ENCODE assay signal across 23 cellular contexts in the genomic region with DNA sequence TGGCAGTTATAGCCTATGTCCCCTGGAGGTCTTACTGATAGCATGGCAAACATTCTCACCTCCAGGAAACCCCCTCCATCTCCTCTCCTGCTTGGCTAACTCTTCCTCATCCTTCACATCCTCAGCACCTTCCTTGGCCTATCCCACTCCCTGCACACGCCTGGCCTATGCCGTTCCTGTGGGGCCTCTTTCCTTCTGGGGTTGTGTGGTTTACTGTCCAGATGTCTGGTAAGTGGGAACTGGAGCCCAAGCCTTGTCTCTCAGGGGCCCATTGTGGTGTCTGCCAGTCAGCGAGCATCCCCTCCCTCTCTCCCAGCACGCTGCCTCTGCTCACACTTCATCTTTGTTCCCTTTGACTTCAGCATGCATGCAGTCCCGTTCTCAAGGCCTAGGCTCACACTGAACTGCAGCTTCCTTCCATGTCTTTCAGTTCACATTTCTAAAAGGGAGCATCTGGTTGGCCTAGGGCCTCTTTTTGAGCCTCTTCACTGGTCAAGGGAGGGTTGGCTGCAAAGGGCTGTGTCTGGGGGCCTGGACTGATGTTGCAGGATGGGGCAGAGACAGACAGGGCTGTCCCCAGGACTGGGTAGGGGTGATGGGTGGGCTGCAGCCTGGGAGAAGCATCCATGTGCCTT. TPM values are rescaled to one million over a fixed set of nuclear protein-coding genes. Genes with fewer than 3 reads are reported as not detected.
DNase-seq lines count a peak whose midpoint lies in the region; ATAC-seq and TF ChIP-seq lines count a peak whose summit lies in the region.
"Had no signal": no experiment of that assay in that cellular context is flagged by ENCODE, and none has a peak within 500 bp of the region (broad histone marks: within the 10 kb centered on the region; RNA-seq: fewer than 3 reads in every experiment).

No MANE protein-coding gene starts in this region.

- no peak for TF ChIP-seq POLR2A in esophagus muscularis mucosa (IDR thresholded peaks at IDR 0.05; ENCODE audit: low read depth)

- ATAC-seq in stimulated activated effector memory CD8-positive, alpha-beta T cell treated with anti-CD3 and anti-CD28 coated beads, Interleukin-12 subunit alpha, Interleukin-12 subunit beta, amount 100 ng/mL, for 72 hours = no peak
- no peak for ATAC-seq in mucosa of descending colon
- ATAC-seq: A549; CD8-positive, alpha-beta T cell; GM12878; HCT116 had no signal

- peaks cover 55% of the 10 kb centered on the region for H3K27me3 Mint-ChIP-seq in activated CD4-positive, alpha-beta T cell treated with anti-CD3 and anti-CD28 coated beads, Interleukin-2, amount 10 ng/mL, durations not matched to agents 24 days and 14 days

- intact Hi-C loops in activated CD4-positive, alpha-beta T cell treated with anti-CD3 and anti-CD28 coated beads, Interleukin-2, amount 10 ng/mL, durations not matched to agents 24 days and 14 days (cut with micrococcal nuclease) = no loop called here
- intact Hi-C loops in esophagus muscularis mucosa (cut with DNase I) = no loop called here
- intact Hi-C loops in mucosa of descending colon (cut with DNase I, micrococcal nuclease) = no loop called here
- intact Hi-C loops in left ventricle myocardium inferior (cut with micrococcal nuclease) = no loop called here

- H3K36me3 Mint-ChIP-seq in activated CD4-positive, alpha-beta T cell treated with anti-CD3 and anti-CD28 coated beads, Interleukin-2, amount 10 ng/mL, durations not matched to agents 24 days and 14 days (ENCODE audit: low read depth) = no peaks in the 10 kb centered on the region
- H3K36me3 Mint-ChIP-seq in stimulated activated effector memory CD8-positive, alpha-beta T cell treated with anti-CD3 and anti-CD28 coated beads, Interleukin-12 subunit alpha, Interleukin-12 subunit beta, amount 100 ng/mL, for 72 hours = no peaks in the 10 kb centered on the region
- H3K36me3 Mint-ChIP-seq: CD8-positive, alpha-beta T cell had no signal

- 85% methylated on average over 5 of the region's 5 CpGs for WGBS in esophagus muscularis mucosa

- no peaks in the 10 kb centered on the region for H3K9me3 Mint-ChIP-seq in activated CD4-positive, alpha-beta T cell treated with anti-CD3 and anti-CD28 coated beads, Interleukin-2, amount 10 ng/mL, durations not matched to agents 24 days and 14 days
- H3K9me3 Mint-ChIP-seq in stimulated activated effector memory CD8-positive, alpha-beta T cell treated with anti-CD3 and anti-CD28 coated beads, Interleukin-12 subunit alpha, Interleukin-12 subunit beta, amount 100 ng/mL, for 72 hours = no peaks in the 10 kb centered on the region
- H3K9me3 Mint-ChIP-seq: CD8-positive, alpha-beta T cell; HFFc6 had no signal

- peaks cover 8 to 11% (median 10%) of the 10 kb centered on the region in 4 donors for H3K4me1 ChIP-seq in esophagus muscularis mucosa
- peaks cover 7% of the 10 kb centered on the region for H3K4me1 ChIP-seq in mucosa of descending colon (ENCODE audit: low read depth)
- peaks cover 12% of the 10 kb centered on the region for H3K4me1 ChIP-seq in left ventricle myocardium inferior

- no peak overlapping the region for H3K27ac Mint-ChIP-seq in activated CD4-positive, alpha-beta T cell treated with anti-CD3 and anti-CD28 coated beads, Interleukin-2, amount 10 ng/mL, durations not matched to agents 24 days and 14 days
- peak overlapping the region; percentile 17 for H3K27ac Mint-ChIP-seq in stimulated activated effector memory CD8-positive, alpha-beta T cell treated with anti-CD3 and anti-CD28 coated beads, Interleukin-12 subunit alpha, Interleukin-12 subunit beta, amount 100 ng/mL, for 72 hours
- H3K27ac Mint-ChIP-seq: CD8-positive, alpha-beta T cell; HFFc6 had no signal

- H3K4me3 Mint-ChIP-seq in activated CD4-positive, alpha-beta T cell treated with anti-CD3 and anti-CD28 coated beads, Interleukin-2, amount 10 ng/mL, durations not matched to agents 24 days and 14 days = no peak overlapping the region
- H3K4me3 Mint-ChIP-seq in stimulated activated effector memory CD8-positive, alpha-beta T cell treated with anti-CD3 and anti-CD28 coated beads, Interleukin-12 subunit alpha, Interleukin-12 subunit beta, amount 100 ng/mL, for 72 hours = no peak overlapping the region
- H3K4me3 Mint-ChIP-seq: CD8-positive, alpha-beta T cell; HFFc6 had no signal

- H3K4me3 ChIP-seq in esophagus muscularis mucosa (no peak overlapping the region), mucosa of descending colon (no peak overlapping the region), left ventricle myocardium inferior (no peak overlapping the region)
- H3K4me3 ChIP-seq: A549, GM12878, GM23248 had no signal

- H3K9me3 ChIP-seq in esophagus muscularis mucosa (no peaks in the 10 kb centered on the region), mucosa of descending colon (no peaks in the 10 kb centered on the region), left ventricle myocardium inferior (replicated peaks) (no peaks in the 10 kb centered on the region)

- no peaks in the 10 kb centered on the region for H3K36me3 ChIP-seq in esophagus muscularis mucosa
- H3K36me3 ChIP-seq in mucosa of descending colon (ENCODE audit: low read depth) = no peaks in the 10 kb centered on the region
- no peaks in the 10 kb centered on the region for H3K36me3 ChIP-seq in left ventricle myocardium inferior

- DNase-seq in activated CD4-positive, alpha-beta T cell treated with anti-CD3 and anti-CD28 coated beads, Interleukin-2, amount 10 ng/mL, durations not matched to agents 24 days and 14 days = peak; percentile 37
- no peak for DNase-seq in activated CD4-positive, alpha-beta T cell treated with anti-CD3 and anti-CD28 coated beads for 48 hours
- DNase-seq in esophagus muscularis mucosa (ENCODE audit: extremely low spot score) (peak; percentile 86), mucosa of descending colon (no peak), NCI-H2227 (lab: John Stamatoyannopoulos, UW; ENCODE audit: unreplicated experiment) (no peak), left ventricle myocardium inferior (no peak)
- no peak for DNase-seq in stimulated activated effector memory CD8-positive, alpha-beta T cell treated with anti-CD3 and anti-CD28 coated beads, Interleukin-12 subunit alpha, Interleukin-12 subunit beta, amount 100 ng/mL, for 72 hours (ENCODE audit: low spot score in 2 of 2)
- DNase-seq: AML-193; Calu3; CD8-positive, alpha-beta T cell; DND-41; EL; GM23248; H7; HFFc6; IMR-90 had no signal

- H3K27me3 ChIP-seq in esophagus muscularis mucosa = peaks cover 0 to 65% (median 0%) of the 10 kb centered on the region in 4 donors
- peaks cover 98% of the 10 kb centered on the region for H3K27me3 ChIP-seq in left ventricle myocardium inferior (ENCODE audit: low read depth)

- H3K27ac ChIP-seq in esophagus muscularis mucosa (replicated peaks in 1 of 4) (no peak overlapping the region), left ventricle myocardium inferior (replicated peaks) (no peak overlapping the region)
- H3K27ac ChIP-seq: 22Rv1, A549, GM23248, HL-60 had no signal

- no peak for TF ChIP-seq CTCF in esophagus muscularis mucosa (IDR thresholded peaks at IDR 0.05)
- TF ChIP-seq CTCF in mucosa of descending colon (IDR thresholded peaks at IDR 0.05) = no peak
- no peak for TF ChIP-seq CTCF in left ventricle myocardium inferior (IDR thresholded peaks at IDR 0.05; ENCODE audit: borderline replicate concordance)

- no peaks in the 10 kb centered on the region for H3K4me1 Mint-ChIP-seq in activated CD4-positive, alpha-beta T cell treated with anti-CD3 and anti-CD28 coated beads, Interleukin-2, amount 10 ng/mL, durations not matched to agents 24 days and 14 days
- H3K4me1 Mint-ChIP-seq in stimulated activated effector memory CD8-positive, alpha-beta T cell treated with anti-CD3 and anti-CD28 coated beads, Interleukin-12 subunit alpha, Interleukin-12 subunit beta, amount 100 ng/mL, for 72 hours = peaks cover 6% of the 10 kb centered on the region

- TF ChIP-seq EP300 in esophagus muscularis mucosa (IDR thresholded peaks at IDR 0.05) = no peak

RNA-seq across cellular contexts. Expression of a gene that starts 13.1 kb away (rescaled TPM):
- 12.6 and 12.8 TPM in 2 replicates for total RNA-seq in activated CD4-positive, alpha-beta T cell treated with anti-CD3 and anti-CD28 coated beads, Interleukin-2, amount 10 ng/mL, durations not matched to agents 24 days and 14 days
- total RNA-seq in esophagus muscularis mucosa (10 to 100 TPM; 30.3 to 57.0 (median 50.3) TPM), mucosa of descending colon (10 to 100 TPM; 53.7 to 91.0 (median 60.9) TPM), left ventricle myocardium inferior (53.5 TPM)
- total RNA-seq: CD8-positive, alpha-beta T cell had no signal

RNA-seq across cellular contexts. Expression of a gene that starts 17.0 kb away (rescaled TPM):
- total RNA-seq in activated CD4-positive, alpha-beta T cell treated with anti-CD3 and anti-CD28 coated beads, Interleukin-2, amount 10 ng/mL, durations not matched to agents 24 days and 14 days = 0.09 TPM in 1 of 2 replicates, not detected in the other
- total RNA-seq in esophagus muscularis mucosa (not detected), mucosa of descending colon (1 to 10 TPM in 2 of 3 donors, under 1 TPM in 1; 0.96 to 3.6 (median 1.6) TPM), left ventricle myocardium inferior (not detected)
- total RNA-seq: Calu3; CD8-positive, alpha-beta T cell; G401; GM23248; HFFc6; HT1080; IMR-90 had no signal

Comparison
In these comparisons a context has a peak if more than half of its experiments do, and no peak if none do; other contexts are left out.
1. DNase-seq: peak in activated CD4-positive, alpha-beta T cell treated with anti-CD3 and anti-CD28 coated beads, Interleukin-2, amount 10 ng/mL, durations not matched to agents 24 days and 14 days (single experiment) and esophagus muscularis mucosa (single experiment); none in activated CD4-positive, alpha-beta T cell treated with anti-CD3 and anti-CD28 coated beads for 48 hours (single experiment), stimulated activated effector memory CD8-positive, alpha-beta T cell treated with anti-CD3 and anti-CD28 coated beads, Interleukin-12 subunit alpha, Interleukin-12 subunit beta, amount 100 ng/mL, for 72 hours (0 of 2), mucosa of descending colon (0 of 3), NCI-H2227 (single experiment) and left ventricle myocardium inferior (single experiment).